12 cellular contexts compared by ENCODE assay signal in genomic region chr6:148364056-148364844, GRCh38. TPM values are rescaled to one million over a fixed set of nuclear protein-coding genes. Genes with fewer than 3 reads are reported as not detected.
DNase-seq lines count a peak whose midpoint lies in the region; ATAC-seq, FAIRE-seq and TF ChIP-seq lines count a peak whose summit lies in the region.
"Had no signal": no experiment of that assay in that cellular context is flagged by ENCODE, and none has a peak within 500 bp of the region (broad histone marks: within the 10 kb centered on the region; RNA-seq: fewer than 3 reads in every experiment).

No MANE protein-coding gene starts in this region.

- no peaks in the 10 kb centered on the region for H4K20me1 ChIP-seq in OCI-LY7 (ENCODE audit: insufficient read depth, low read length)

- H3K4me3 ChIP-seq in parathyroid adenoma (ENCODE audit: low read depth, low read length) (no peak overlapping the region), OCI-LY7 (ENCODE audit: low read depth, low read length, poor library complexity, severe bottlenecking) (no peak overlapping the region)

- no peaks in the 10 kb centered on the region for H3K79me2 ChIP-seq in parathyroid adenoma
- no peaks in the 10 kb centered on the region for H3K79me2 ChIP-seq in OCI-LY7 (ENCODE audit: insufficient read depth, low read depth, low read length)

- H3K4me1 Mint-ChIP-seq in CD14-positive monocyte, result peaks cover 59% of the 10 kb centered on the region

- H3K27me3 ChIP-seq in parathyroid adenoma (ENCODE audit: control insufficient read depth, insufficient read depth, low read length), result no peaks in the 10 kb centered on the region

- no peaks in the 10 kb centered on the region for H3K36me3 ChIP-seq in parathyroid adenoma (ENCODE audit: control insufficient read depth, insufficient read depth, low read length)
- no peaks in the 10 kb centered on the region for H3K36me3 ChIP-seq in OCI-LY7 (ENCODE audit: insufficient read depth, low read length)

- DNase-seq in CD14-positive monocyte (ENCODE audit: low spot score), result peak; percentile 74
- peak; percentile 49 for DNase-seq in RCC 7860 (ENCODE audit: low spot score)
- DNase-seq in fibroblast of peridontal ligament (ENCODE audit: extremely low read depth), result peak; percentile 74
- DNase-seq in SK-N-DZ (ENCODE audit: low spot score), result no peak
- DNase-seq in OCI-LY7 (ENCODE audit: low spot score), result no peak
- no peak for DNase-seq in DMS79 (lab: John Stamatoyannopoulos, UW)
- DNase-seq: NCI-H1092; stimulated activated CD4-positive, alpha-beta T cell treated with anti-CD3 and anti-CD28 coated beads, Interleukin-4, amount 100 ng/mL, for 1 hour had no signal

- no TSS peak for BruUV-seq in OCI-LY7 (replicated peaks; lab: Mats Ljungman, UMichigan)

- ATAC-seq in HG03175 (IDR thresholded peaks at IDR 0.05; ENCODE audit: unreplicated experiment), result no peak

- CTCF ChIA-PET in OCI-LY7 (lab: Charles Lee; ENCODE audit: unreplicated experiment), result no interaction called here

- peak overlapping the region; percentile 87 to 97 (median 91) for H3K27ac Mint-ChIP-seq in CD14-positive monocyte
- H3K27ac Mint-ChIP-seq: memory B cell had no signal

- H3K27ac ChIP-seq in parathyroid adenoma (peak overlapping the region; percentile 52), OCI-LY7 (ENCODE audit: low read depth, low read length, poor library complexity, severe bottlenecking) (no peak overlapping the region)

- POLR2A ChIA-PET in OCI-LY7 (lab: Charles Lee), result no interaction called here

- peaks cover 15 to 31% (median 26%) of the 10 kb centered on the region in 3 donors for H3K27me3 Mint-ChIP-seq in CD14-positive monocyte (ENCODE audit: low read depth in 3 of 3)

- peak overlapping the region in 1 of 2 donors; percentile 81 for H3K4me3 Mint-ChIP-seq in CD14-positive monocyte
- H3K4me3 Mint-ChIP-seq: memory B cell had no signal

- H2AFZ ChIP-seq in parathyroid adenoma (no peak overlapping the region), OCI-LY7 (ENCODE audit: low read length) (no peak overlapping the region)

- H3K4me2 ChIP-seq in parathyroid adenoma (ENCODE audit: low read length) (no peak overlapping the region), OCI-LY7 (ENCODE audit: low read length) (no peak overlapping the region)

- H3K9me3 Mint-ChIP-seq in CD14-positive monocyte, result peaks cover 0 to 13% (median 5%) of the 10 kb centered on the region in 7 donors
- H3K9me3 Mint-ChIP-seq: memory B cell had no signal

- no peaks in the 10 kb centered on the region for H3K9me2 ChIP-seq in OCI-LY7 (ENCODE audit: insufficient read depth, low read length)

- no peaks in the 10 kb centered on the region for H3K4me1 ChIP-seq in parathyroid adenoma
- H3K4me1 ChIP-seq in OCI-LY7 (ENCODE audit: insufficient read depth, low read length, poor library complexity, severe bottlenecking), result no peaks in the 10 kb centered on the region

- TF ChIP-seq CTCF in CD14-positive monocyte (IDR thresholded peaks at IDR 0.05) (no peak), parathyroid adenoma (IDR thresholded peaks at IDR 0.05) (no peak), OCI-LY7 (conservative IDR thresholded peaks at IDR 0.05; ENCODE audit: low read length) (no peak)

- H3K9me3 ChIP-seq in parathyroid adenoma (ENCODE audit: control insufficient read depth, low read length) (no peaks in the 10 kb centered on the region), OCI-LY7 (ENCODE audit: low read length) (no peaks in the 10 kb centered on the region)

- peaks cover 7 to 10% of the 10 kb centered on the region in 2 donors for H3K36me3 Mint-ChIP-seq in CD14-positive monocyte
- H3K36me3 Mint-ChIP-seq: memory B cell had no signal

- no peak overlapping the region for H3K9ac ChIP-seq in parathyroid adenoma

- FAIRE-seq in RCC 7860 (lab: Jason Lieb, UNC), result no peak
- FAIRE-seq: D721Med had no signal

- intact Hi-C loops in CD14-positive monocyte (cut with micrococcal nuclease), result no loop called here
- intact Hi-C loops in OCI-LY7 (cut with micrococcal nuclease; ENCODE audit: unreplicated experiment), result no loop called here

RNA-seq across cellular contexts. Expression of gene SASH1, which starts 21.6 kb away (rescaled TPM):
- polyA plus RNA-seq in CD14-positive monocyte, result 1 to 10 TPM in 1 of 2 donors, under 1 TPM in 1; 0.90 to 5.1 TPM
- 0.10 and 0.36 TPM in 2 replicates for polyA plus RNA-seq in SK-N-DZ (2014; cell fraction: cytosol; rRNA removed)
- 0.03 TPM in 1 of 2 replicates, not detected in the other for polyA plus RNA-seq in SK-N-DZ (2014; cell fraction: nucleus; rRNA removed)
- not detected in 2 replicates for total RNA-seq in OCI-LY7 (2014; rRNA removed; shearing (Covaris generic))
- not detected in 2 replicates for total RNA-seq in OCI-LY7 (2022)

Comparison
In these comparisons a context has a peak if more than half of its experiments do, and no peak if none do; other contexts are left out.
1. DNase-seq: peak in CD14-positive monocyte (single experiment), RCC 7860 (single experiment) and fibroblast of peridontal ligament (single experiment); none in SK-N-DZ (single experiment), OCI-LY7 (single experiment) and DMS79 (single experiment).